ENCODE assay signal across 24 cellular contexts in the genomic region with DNA sequence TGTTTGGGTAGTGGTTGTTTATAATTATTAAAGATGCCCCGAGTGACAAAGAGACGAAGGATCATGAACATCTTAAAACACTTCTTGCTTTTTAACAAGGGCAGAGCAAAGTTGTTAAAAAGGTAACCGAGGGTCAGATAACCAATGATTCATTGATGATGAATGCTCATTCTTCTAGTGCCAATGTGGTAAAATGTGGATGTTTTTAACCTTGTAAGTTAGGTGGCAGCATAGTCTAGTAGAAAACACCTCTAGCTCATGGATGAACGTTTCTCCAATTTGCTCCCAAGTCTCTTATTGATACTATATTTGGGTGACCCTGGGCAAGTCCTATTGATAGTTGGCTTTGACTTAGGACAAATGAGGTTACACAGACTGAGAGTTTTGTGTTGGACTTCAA.
DNase-seq lines count a peak whose midpoint lies in the region; TF ChIP-seq lines count a peak whose summit lies in the region.
"Had no signal": no experiment of that assay in that cellular context is flagged by ENCODE, and none has a peak within 500 bp of the region (broad histone marks: within the 10 kb centered on the region; RNA-seq: fewer than 3 reads in every experiment).

No MANE protein-coding gene starts in this region.

- CTCF ChIA-PET in MCF 10A (lab: Yijun Ruan, JAX), result interaction anchor here (0.6 to 2.3 kb wide), 34 partner anchors 8 to 1170 kb away, joined by 3 to 29 read pairs (median 4); a partner anchor contains a TSS

- no peaks in the 10 kb centered on the region for H3K4me1 ChIP-seq in breast epithelium
- H3K4me1 ChIP-seq: body of pancreas, lower lobe of right lung had no signal

- no peaks in the 10 kb centered on the region for H3K9me3 Mint-ChIP-seq in MCF 10A (ENCODE audit: unreplicated experiment)
- H3K9me3 Mint-ChIP-seq: activated CD4-positive, alpha-beta T cell treated with anti-CD3 and anti-CD28 coated beads, Interleukin-2, amount 10 ng/mL, durations not matched to agents 7 days and 5 days had no signal

- H3K4me3 ChIP-seq in breast epithelium, result no peak overlapping the region
- H3K4me3 ChIP-seq: body of pancreas, lower lobe of right lung, SK-N-MC had no signal

- peaks cover 20% of the 10 kb centered on the region for H3K27me3 Mint-ChIP-seq in MCF 10A (ENCODE audit: insufficient read depth, unreplicated experiment)
- H3K27me3 Mint-ChIP-seq: activated CD4-positive, alpha-beta T cell treated with anti-CD3 and anti-CD28 coated beads, Interleukin-2, amount 10 ng/mL, durations not matched to agents 7 days and 5 days had no signal

- H3K9me3 ChIP-seq in breast epithelium, result no peaks in the 10 kb centered on the region
- H3K9me3 ChIP-seq: body of pancreas, lower lobe of right lung had no signal

- no peak for TF ChIP-seq POLR2A in breast epithelium (IDR thresholded peaks at IDR 0.05)

- DNase-seq in MCF 10A (ENCODE audit: unreplicated experiment), result peak; percentile 55
- no peak for DNase-seq in breast epithelium (ENCODE audit: low spot score in 2 of 2)
- DNase-seq in NCI-H226, result peak; percentile 10
- peak; percentile 37 for DNase-seq in amniotic epithelial cell (ENCODE audit: low read depth)
- DNase-seq in renal cortical epithelial cell (ENCODE audit: low read depth), result peak; percentile 82
- no peak for DNase-seq in ecto neural progenitor cell (ENCODE audit: low spot score)
- no peak for DNase-seq in OCI-M2 (lab: John Stamatoyannopoulos, UW; ENCODE audit: unreplicated experiment)
- DNase-seq in superior temporal gyrus (ENCODE audit: extremely low spot score), result no peak
- DNase-seq: activated CD4-positive, alpha-beta T cell treated with anti-CD3 and anti-CD28 coated beads, Interleukin-2, amount 10 ng/mL, durations not matched to agents 7 days and 5 days; activated naive CD4-positive, alpha-beta T cell treated with anti-CD3 and anti-CD28 coated beads, Interleukin-2, amount 50 U/mL, for 16 hours; activated T-cell treated with anti-CD3 and anti-CD28 coated beads for 4 hours; body of pancreas; dermis blood vessel endothelial cell; erythroblast; KBM-7; lower lobe of right lung; naive B cell; NCI-H1417; small intestine; stimulated activated CD4-positive, alpha-beta T cell treated with anti-CD3 and anti-CD28 coated beads, Interleukin-4, amount 100 ng/mL, for 4 hours; stimulated activated CD8-positive, alpha-beta memory T cell treated with anti-CD3 and anti-CD28 coated beads, Interleukin-4, amount 100 ng/mL, for 48 hours; substantia nigra had no signal

- intact Hi-C loops in MCF 10A (cut with micrococcal nuclease), result loop anchor here (1.0 to 10.0 kb wide), 6 partner anchors 170 to 1129 kb away; a partner anchor contains a TSS
- intact Hi-C loops in breast epithelium (cut with DNase I; ENCODE audit: low total_unique reads), result no loop called here

- no TSS peak for BruUV-seq in MCF 10A (replicated peaks; lab: Mats Ljungman, UMichigan)

- no peaks in the 10 kb centered on the region for H3K27me3 ChIP-seq in breast epithelium
- H3K27me3 ChIP-seq: body of pancreas had no signal

- H3K27ac Mint-ChIP-seq in MCF 10A (ENCODE audit: low read depth, unreplicated experiment), result no peak overlapping the region
- H3K27ac Mint-ChIP-seq: activated CD4-positive, alpha-beta T cell treated with anti-CD3 and anti-CD28 coated beads, Interleukin-2, amount 10 ng/mL, durations not matched to agents 7 days and 5 days; progenitor cell of endocrine pancreas had no signal

- TF ChIP-seq CTCF in MCF 10A (IDR thresholded peaks at IDR 0.05; ENCODE audit: unreplicated experiment) (peak; percentile 46), breast epithelium (IDR thresholded peaks at IDR 0.05) (no peak)

- POLR2A ChIA-PET in MCF 10A (lab: Yijun Ruan, JAX), result interaction anchor here (0.6 to 1.2 kb wide), 3 partner anchors 169 to 694 kb away, joined by 3 to 4 read pairs (median 3); no protein-coding TSS in a partner anchor

- no peak overlapping the region for H3K4me3 Mint-ChIP-seq in MCF 10A (ENCODE audit: unreplicated experiment)
- H3K4me3 Mint-ChIP-seq: activated CD4-positive, alpha-beta T cell treated with anti-CD3 and anti-CD28 coated beads, Interleukin-2, amount 10 ng/mL, durations not matched to agents 7 days and 5 days; naive B cell had no signal

- no peaks in the 10 kb centered on the region for H3K36me3 ChIP-seq in breast epithelium
- H3K36me3 ChIP-seq: lower lobe of right lung had no signal

- no peaks in the 10 kb centered on the region for H3K4me1 Mint-ChIP-seq in MCF 10A (ENCODE audit: insufficient read depth, unreplicated experiment)
- H3K4me1 Mint-ChIP-seq: activated CD4-positive, alpha-beta T cell treated with anti-CD3 and anti-CD28 coated beads, Interleukin-2, amount 10 ng/mL, durations not matched to agents 7 days and 5 days; naive B cell had no signal

- no peaks in the 10 kb centered on the region for H3K36me3 Mint-ChIP-seq in MCF 10A (ENCODE audit: insufficient read depth, unreplicated experiment)
- H3K36me3 Mint-ChIP-seq: naive B cell had no signal

- no peak overlapping the region for H3K27ac ChIP-seq in breast epithelium
- H3K27ac ChIP-seq: body of pancreas, lower lobe of right lung, SK-N-MC had no signal

Comparison
In these comparisons a context has a peak if more than half of its experiments do, and no peak if none do; other contexts are left out.
1. DNase-seq: peak in MCF 10A (single experiment), NCI-H226 (single experiment), amniotic epithelial cell (single experiment) and renal cortical epithelial cell (single experiment); none in breast epithelium (0 of 2), ecto neural progenitor cell (single experiment), OCI-M2 (single experiment) and superior temporal gyrus (single experiment).